In the genomic region with DNA sequence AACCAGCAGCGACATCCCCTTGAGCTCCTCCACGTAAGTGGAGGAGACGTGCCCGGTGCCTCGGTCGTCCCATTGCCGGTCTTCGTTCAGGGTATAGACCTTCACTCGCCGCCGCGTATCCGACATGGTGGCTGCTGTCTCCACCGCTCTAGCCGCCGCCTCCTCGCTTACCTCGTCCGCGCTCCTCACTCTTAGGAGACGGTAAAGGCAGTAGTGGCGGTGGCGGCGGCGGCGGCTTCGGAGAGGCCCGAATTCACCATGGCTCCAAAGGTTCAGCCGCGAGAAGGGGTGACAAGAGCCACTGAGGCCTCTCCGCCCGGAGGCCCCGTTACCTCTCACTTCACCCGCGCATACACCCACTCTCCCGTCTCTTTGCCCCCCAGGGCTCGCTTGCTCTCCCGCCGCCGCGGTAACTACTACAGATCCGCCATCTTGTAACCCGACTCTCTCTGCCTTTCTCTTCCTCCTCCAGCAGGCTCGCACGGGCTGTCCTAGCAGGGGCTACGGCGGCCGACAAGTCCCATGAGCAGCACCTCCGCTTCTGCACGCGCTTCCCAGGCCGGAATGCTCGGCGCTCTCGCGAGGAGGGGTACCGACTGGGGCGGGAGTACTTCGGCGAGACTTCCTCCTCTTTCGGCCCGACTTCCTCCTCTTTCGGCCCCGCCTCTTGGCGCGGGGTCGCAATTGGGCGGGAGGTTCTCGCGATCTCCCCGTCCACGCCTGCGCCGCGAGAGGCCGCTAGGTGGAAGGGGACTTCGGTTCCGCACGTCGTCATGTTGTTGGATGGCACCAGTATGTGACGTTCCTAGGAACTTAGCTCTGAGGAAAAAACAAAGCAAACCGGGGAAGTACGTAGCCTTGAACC, we compare ENCODE assay signal across 1 cellular context.
TF ChIP-seq lines count a peak whose summit lies in the region.

Gene PPP4R3B (minus strand): TSS at position 463 of the 865 bp plus-strand sequence. CDS start 337 bp downstream, at position 126.

TF ChIP-seq in HepG2, 621 proteins besides CTCF, POLR2A, EP300 and RAD21 (continued from another document and continues in another):
- TF ChIP-seq KIAA2018 (CRISPR knock-in tag; IDR thresholded peaks at IDR 0.05; ENCODE audit: borderline replicate concordance) (no peak; the same call in 1 of the 2 replicates), ZNF766 (CRISPR knock-in tag; IDR thresholded peaks at IDR 0.05; ENCODE audit: borderline replicate concordance) (peak; percentile 94), MXD3 (CRISPR knock-in tag; IDR thresholded peaks at IDR 0.05) (peak; percentile 91), STAG1 (CRISPR knock-in tag; IDR thresholded peaks at IDR 0.05) (0 out of 2 replicates have a peak, but pooled peaks have one; percentile 2), SIN3B (IDR thresholded peaks at IDR 0.05; ENCODE audit: low read length) (peak; percentile 67), ZNF775 (CRISPR knock-in tag; IDR thresholded peaks at IDR 0.05; ENCODE audit: borderline replicate concordance) (no peak), REPIN1 (CRISPR knock-in tag; IDR thresholded peaks at IDR 0.05; ENCODE audit: borderline replicate concordance, low read depth) (peak; percentile 99), ZEB1 (IDR thresholded peaks at IDR 0.05; ENCODE audit: insufficient replicate concordance, low read depth) (peak; percentile 19), ZNF570 (CRISPR knock-in tag; IDR thresholded peaks at IDR 0.05; ENCODE audit: borderline replicate concordance) (no peak), ZNF235 (CRISPR knock-in tag; IDR thresholded peaks at IDR 0.05; ENCODE audit: borderline replicate concordance) (peak; percentile 92), ATF1 (CRISPR knock-in tag; IDR thresholded peaks at IDR 0.05) (peak; percentile 89), NRL (CRISPR knock-in tag; IDR thresholded peaks at IDR 0.05; ENCODE audit: borderline replicate concordance) (peak; percentile 89; the same call in 1 of the 2 replicates), U2AF2 (IDR thresholded peaks at IDR 0.05; ENCODE audit: low read depth, low read length) (peak; percentile 60; the same call in 1 of the 2 replicates), ZNF691 (CRISPR knock-in tag; IDR thresholded peaks at IDR 0.05; ENCODE audit: borderline replicate concordance, low read depth) (peak; percentile 87; the same call in 1 of the 2 replicates), ZNF577 (CRISPR knock-in tag; IDR thresholded peaks at IDR 0.05; ENCODE audit: borderline replicate concordance, low read depth) (no peak), ETV6 (CRISPR knock-in tag; conservative IDR thresholded peaks at IDR 0.05) (peak; percentile 46; the same call in 1 of the 2 replicates), ZNF296 (CRISPR knock-in tag; conservative IDR thresholded peaks at IDR 0.05) (peak; percentile 76), NR2F2 (IDR thresholded peaks at IDR 0.05; ENCODE audit: borderline replicate concordance, low read depth) (no peak), ZNF430 (CRISPR knock-in tag; IDR thresholded peaks at IDR 0.05) (peak; percentile 97), IRF9 (CRISPR knock-in tag; IDR thresholded peaks at IDR 0.05; ENCODE audit: borderline replicate concordance) (peak; percentile 99), RXRA (CRISPR knock-in tag; IDR thresholded peaks at IDR 0.05) (peak; percentile 94), ZNF883 (CRISPR knock-in tag; IDR thresholded peaks at IDR 0.05; ENCODE audit: not compliant biosample characterization) (peak; percentile 96), ZNF121 (CRISPR knock-in tag; IDR thresholded peaks at IDR 0.05) (0 out of 2 replicates have a peak, but pooled peaks have one; percentile 14), FOXJ3 (CRISPR knock-in tag; IDR thresholded peaks at IDR 0.05; ENCODE audit: borderline replicate concordance) (peak; percentile 80; the same call in 1 of the 2 replicates), ZC3H4 (CRISPR knock-in tag; IDR thresholded peaks at IDR 0.05; ENCODE audit: borderline replicate concordance) (no peak), KDM4B (CRISPR knock-in tag; IDR thresholded peaks at IDR 0.05) (peak; percentile 87; the same call in 1 of the 2 replicates), ZBTB8A (CRISPR knock-in tag; IDR thresholded peaks at IDR 0.05; ENCODE audit: borderline replicate concordance, low read depth) (peak; percentile 65; the same call in 1 of the 2 replicates), FOXK1 (CRISPR knock-in tag; IDR thresholded peaks at IDR 0.05; ENCODE audit: borderline replicate concordance, low read depth) (peak; percentile 88), ZBTB42 (CRISPR knock-in tag; IDR thresholded peaks at IDR 0.05) (0 out of 2 replicates have a peak, but pooled peaks have one; percentile 15), ZNF337 (CRISPR knock-in tag; IDR thresholded peaks at IDR 0.05; ENCODE audit: borderline replicate concordance, low read depth) (peak; percentile 75; the same call in 1 of the 2 replicates), ZNF33B (CRISPR knock-in tag; IDR thresholded peaks at IDR 0.05) (peak; percentile 18), ZNF563 (CRISPR knock-in tag; IDR thresholded peaks at IDR 0.05) (peak; percentile 93), PTBP1 (IDR thresholded peaks at IDR 0.05; ENCODE audit: low read depth, low read length, poor library complexity, severe bottlenecking) (no peak), SP4 (CRISPR knock-in tag; IDR thresholded peaks at IDR 0.05) (peak; percentile 97), AGO1 (IDR thresholded peaks at IDR 0.05; ENCODE audit: low read depth, low read length, poor library complexity, severe bottlenecking) (peak; percentile 83), NFRKB (IDR thresholded peaks at IDR 0.05) (peak; percentile 99), NFYB (CRISPR knock-in tag; IDR thresholded peaks at IDR 0.05) (peak; percentile 94)
- TF ChIP-seq, protein P1, sequence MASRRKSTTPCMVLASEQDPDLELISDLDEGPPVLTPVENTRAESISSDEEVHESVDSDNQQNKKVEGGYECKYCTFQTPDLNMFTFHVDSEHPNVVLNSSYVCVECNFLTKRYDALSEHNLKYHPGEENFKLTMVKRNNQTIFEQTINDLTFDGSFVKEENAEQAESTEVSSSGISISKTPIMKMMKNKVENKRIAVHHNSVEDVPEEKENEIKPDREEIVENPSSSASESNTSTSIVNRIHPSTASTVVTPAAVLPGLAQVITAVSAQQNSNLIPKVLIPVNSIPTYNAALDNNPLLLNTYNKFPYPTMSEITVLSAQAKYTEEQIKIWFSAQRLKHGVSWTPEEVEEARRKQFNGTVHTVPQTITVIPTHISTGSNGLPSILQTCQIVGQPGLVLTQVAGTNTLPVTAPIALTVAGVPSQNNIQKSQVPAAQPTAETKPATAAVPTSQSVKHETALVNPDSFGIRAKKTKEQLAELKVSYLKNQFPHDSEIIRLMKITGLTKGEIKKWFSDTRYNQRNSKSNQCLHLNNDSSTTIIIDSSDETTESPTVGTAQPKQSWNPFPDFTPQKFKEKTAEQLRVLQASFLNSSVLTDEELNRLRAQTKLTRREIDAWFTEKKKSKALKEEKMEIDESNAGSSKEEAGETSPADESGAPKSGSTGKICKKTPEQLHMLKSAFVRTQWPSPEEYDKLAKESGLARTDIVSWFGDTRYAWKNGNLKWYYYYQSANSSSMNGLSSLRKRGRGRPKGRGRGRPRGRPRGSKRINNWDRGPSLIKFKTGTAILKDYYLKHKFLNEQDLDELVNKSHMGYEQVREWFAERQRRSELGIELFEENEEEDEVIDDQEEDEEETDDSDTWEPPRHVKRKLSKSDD (CRISPR knock-in tag; IDR thresholded peaks at IDR 0.05; ENCODE audit: low read depth): peak; percentile 74; the same call in 1 of the 2 replicates
- TF ChIP-seq, protein P2, sequence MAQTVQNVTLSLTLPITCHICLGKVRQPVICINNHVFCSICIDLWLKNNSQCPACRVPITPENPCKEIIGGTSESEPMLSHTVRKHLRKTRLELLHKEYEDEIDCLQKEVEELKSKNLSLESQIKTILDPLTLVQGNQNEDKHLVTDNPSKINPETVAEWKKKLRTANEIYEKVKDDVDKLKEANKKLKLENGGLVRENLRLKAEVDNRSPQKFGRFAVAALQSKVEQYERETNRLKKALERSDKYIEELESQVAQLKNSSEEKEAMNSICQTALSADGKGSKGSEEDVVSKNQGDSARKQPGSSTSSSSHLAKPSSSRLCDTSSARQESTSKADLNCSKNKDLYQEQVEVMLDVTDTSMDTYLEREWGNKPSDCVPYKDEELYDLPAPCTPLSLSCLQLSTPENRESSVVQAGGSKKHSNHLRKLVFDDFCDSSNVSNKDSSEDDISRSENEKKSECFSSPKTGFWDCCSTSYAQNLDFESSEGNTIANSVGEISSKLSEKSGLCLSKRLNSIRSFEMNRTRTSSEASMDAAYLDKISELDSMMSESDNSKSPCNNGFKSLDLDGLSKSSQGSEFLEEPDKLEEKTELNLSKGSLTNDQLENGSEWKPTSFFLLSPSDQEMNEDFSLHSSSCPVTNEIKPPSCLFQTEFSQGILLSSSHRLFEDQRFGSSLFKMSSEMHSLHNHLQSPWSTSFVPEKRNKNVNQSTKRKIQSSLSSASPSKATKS (CRISPR knock-in tag; IDR thresholded peaks at IDR 0.05): no peak; the same call in 1 of the 2 replicates
- TF ChIP-seq, protein P3, sequence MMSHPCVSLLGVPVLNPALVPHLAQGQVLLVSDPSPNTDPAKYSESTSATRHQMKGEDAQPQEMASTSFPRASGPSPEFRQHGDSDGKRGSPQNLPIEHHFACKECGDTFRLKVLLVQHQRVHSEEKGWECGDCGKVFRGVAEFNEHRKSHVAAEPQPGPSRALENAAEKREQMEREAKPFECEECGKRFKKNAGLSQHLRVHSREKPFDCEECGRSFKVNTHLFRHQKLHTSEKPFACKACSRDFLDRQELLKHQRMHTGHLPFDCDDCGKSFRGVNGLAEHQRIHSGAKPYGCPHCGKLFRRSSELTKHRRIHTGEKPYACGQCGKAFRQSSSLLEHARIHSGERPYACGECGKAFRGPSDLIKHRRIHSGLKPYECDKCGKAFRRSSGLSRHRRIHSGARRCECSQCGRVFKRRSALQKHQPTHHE (CRISPR knock-in tag; IDR thresholded peaks at IDR 0.05; ENCODE audit: borderline replicate concordance): peak; percentile 97; the same call in 1 of the 2 replicates
